17 cellular contexts compared by ENCODE assay signal in the genomic region with DNA sequence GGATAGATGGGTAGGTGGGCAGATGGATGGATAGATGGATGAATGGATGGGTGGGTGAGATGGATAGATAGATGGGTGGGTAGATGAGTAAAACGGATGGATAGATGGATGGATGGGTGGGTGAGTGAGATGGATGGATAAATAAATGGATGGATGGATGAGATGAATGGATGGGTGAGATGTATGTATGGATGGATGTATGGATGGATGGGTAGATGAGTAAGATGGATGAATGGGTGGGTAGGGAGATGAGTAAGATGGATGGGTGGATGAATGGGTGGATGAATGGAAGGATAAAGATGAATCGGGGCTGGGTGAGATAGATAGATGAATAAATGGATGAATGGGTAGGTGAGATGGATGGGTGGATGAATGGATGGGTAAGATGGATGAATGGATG.
"Had no signal": no experiment of that assay in that cellular context is flagged by ENCODE, and none has a peak within 500 bp of the region (broad histone marks: within the 10 kb centered on the region; RNA-seq: fewer than 3 reads in every experiment).

No MANE protein-coding gene starts in this region.

- H3K4me3 ChIP-seq: MG63 had no signal

- H3K36me3 ChIP-seq: MG63 had no signal

- H3K9me3 ChIP-seq: MG63 had no signal

- DNase-seq: Karpas-422, KG1, NCI-H1092, NCI-H1105 treated with DMSO at 0.1 percent for 48 hours, NCI-H1417 treated with DMSO at 0.1 percent for 48 hours, NCI-H146, NCI-H1694 treated with DMSO at 0.1 percent for 48 hours, NCI-H1930, NCI-H2081, NCI-H2107, NCI-H2227 treated with DMSO at 0.1 percent for 48 hours, NCI-H524, NCI-H526 treated with DMSO at 0.1 percent for 48 hours, NCI-H748 treated with DMSO at 0.1 percent for 48 hours, SHP77 had no signal

- ATAC-seq: Panc1 had no signal
